ENCODE assay signal across 18 cellular contexts in genomic region chr15:41861736-41862356, GRCh38. TPM values are rescaled to one million over a fixed set of nuclear protein-coding genes. Genes with fewer than 3 reads are reported as not detected.
DNase-seq lines count a peak whose midpoint lies in the region; ATAC-seq and TF ChIP-seq lines count a peak whose summit lies in the region.
"Had no signal": no experiment of that assay in that cellular context is flagged by ENCODE, and none has a peak within 500 bp of the region (broad histone marks: within the 10 kb centered on the region; RNA-seq: fewer than 3 reads in every experiment).

No MANE protein-coding gene starts in this region.

- H3K4me2 ChIP-seq in neural progenitor cell: no peak overlapping the region
- H3K4me2 ChIP-seq: SK-N-SH had no signal

- H3K9me3 Mint-ChIP-seq in neural progenitor cell: no peaks in the 10 kb centered on the region
- H3K9me3 Mint-ChIP-seq: CD14-positive monocyte, IgD-negative memory B cell had no signal

- no peaks in the 10 kb centered on the region for H3F3A ChIP-seq in neural progenitor cell (ENCODE audit: low read depth)

- H3K27ac Mint-ChIP-seq in neural progenitor cell: peak overlapping the region; percentile 25
- H3K27ac Mint-ChIP-seq: IgD-negative memory B cell had no signal

- H3K9ac ChIP-seq in neural progenitor cell: no peak overlapping the region
- H3K9ac ChIP-seq: SK-N-SH had no signal

- H3K36me3 ChIP-seq in neural progenitor cell: no peaks in the 10 kb centered on the region

- H3K27ac ChIP-seq in C4-2B (peak overlapping the region; percentile 78), VCaP (peak overlapping the region; percentile 45; the same call in 1 of the 2 replicates), neural progenitor cell (no peak overlapping the region), foreskin keratinocyte (no peak overlapping the region)

- H3K4me3 Mint-ChIP-seq in neural progenitor cell: no peak overlapping the region
- H3K4me3 Mint-ChIP-seq: CD14-positive monocyte, IgD-negative memory B cell had no signal

- ATAC-seq in foreskin keratinocyte: no peak

- H3K79me2 ChIP-seq in neural progenitor cell (ENCODE audit: low read depth): no peaks in the 10 kb centered on the region

- peaks cover 20% of the 10 kb centered on the region for H3K4me1 ChIP-seq in neural progenitor cell
- H3K4me1 ChIP-seq in foreskin keratinocyte: no peaks in the 10 kb centered on the region

- TF ChIP-seq CTCF in C4-2B (conservative IDR thresholded peaks at IDR 0.05) (no peak), LNCaP clone FGC (IDR thresholded peaks at IDR 0.05; ENCODE audit: control insufficient read depth, extremely low read depth, insufficient read depth) (no peak), VCaP (conservative IDR thresholded peaks at IDR 0.05) (no peak), neural progenitor cell (IDR thresholded peaks at IDR 0.05) (no peak), foreskin keratinocyte (conservative IDR thresholded peaks at IDR 0.05) (no peak)

- H3K4me3 ChIP-seq in LNCaP clone FGC (ENCODE audit: low read depth, low read length) (peak overlapping the region; percentile 18; the same call in 1 of the 2 replicates), neural progenitor cell (no peak overlapping the region)

- no peaks in the 10 kb centered on the region for H3K27me3 ChIP-seq in neural progenitor cell
- peaks cover 4% of the 10 kb centered on the region for H3K27me3 ChIP-seq in foreskin keratinocyte

- H3K36me3 Mint-ChIP-seq in neural progenitor cell: no peaks in the 10 kb centered on the region
- H3K36me3 Mint-ChIP-seq: CD14-positive monocyte, IgD-negative memory B cell had no signal

- no peaks in the 10 kb centered on the region for H3K9me3 ChIP-seq in neural progenitor cell (ENCODE audit: low read depth)
- H3K9me3 ChIP-seq: SK-N-SH had no signal

- no peaks in the 10 kb centered on the region for H4K20me1 ChIP-seq in neural progenitor cell (ENCODE audit: low read depth)

- peaks cover 9% of the 10 kb centered on the region for H3K27me3 Mint-ChIP-seq in neural progenitor cell (ENCODE audit: insufficient read depth, low read depth)

- DNase-seq in LNCaP clone FGC (ENCODE audit: low read depth): no peak
- DNase-seq in neural progenitor cell (ENCODE audit: low spot score): peak; percentile 44
- no peak for DNase-seq in stimulated activated CD4-positive, alpha-beta T cell treated with anti-CD3 and anti-CD28 coated beads, Interleukin-4, amount 100 ng/mL, for 24 hours
- DNase-seq in foreskin keratinocyte: no peak
- DNase-seq in AG08395 (ENCODE audit: low spot score): no peak
- DNase-seq: GF-D8, MM.1S, NCI-H1048, NCI-H1436 treated with DMSO at 0.1 percent for 48 hours, NCI-H1930, NCI-H2171, NCI-H446, SIG-M5, SK-N-SH had no signal

- H2AFZ ChIP-seq in neural progenitor cell (replicated peaks): no peak overlapping the region

- H3K4me1 Mint-ChIP-seq in neural progenitor cell: peaks cover 44% of the 10 kb centered on the region
- H3K4me1 Mint-ChIP-seq: IgD-negative memory B cell had no signal

RNA-seq across cellular contexts. Expression of gene PLA2G4B, which starts 23.2 kb away (rescaled TPM):
- total RNA-seq in neural progenitor cell (ENCODE audit: low replicate concordance): 2.0 and 10.1 TPM in 2 replicates
- 3.5 and 4.5 TPM in 2 replicates for total RNA-seq in foreskin keratinocyte
- polyA plus RNA-seq in foreskin keratinocyte: 4.3 and 5.5 TPM in 2 replicates

RNA-seq across cellular contexts. Expression of gene SPTBN5, which starts 32.0 kb away (rescaled TPM):
- total RNA-seq in neural progenitor cell (ENCODE audit: low replicate concordance): 0.15 TPM in 1 of 2 replicates, not detected in the other
- 0.63 and 1.4 TPM in 2 replicates for total RNA-seq in foreskin keratinocyte
- 0.35 and 1.1 TPM in 2 replicates for polyA plus RNA-seq in foreskin keratinocyte
- polyA plus RNA-seq: CD14-positive monocyte, IgD-negative memory B cell had no signal

RNA-seq across cellular contexts. Expression of gene JMJD7, which starts 34.0 kb away (rescaled TPM):
- total RNA-seq in neural progenitor cell (ENCODE audit: low replicate concordance) (13.4 and 18.3 TPM in 2 replicates), foreskin keratinocyte (15.5 and 19.2 TPM in 2 replicates)
- polyA plus RNA-seq in foreskin keratinocyte: 20.5 and 22.9 TPM in 2 replicates

Comparison
In these comparisons a context has a peak if more than half of its experiments do, and no peak if none do; other contexts are left out.
1. H3K27ac ChIP-seq: peak in C4-2B (single experiment) and VCaP (single experiment); none in neural progenitor cell (single experiment) and foreskin keratinocyte (single experiment).